ENCODE assay signal across 15 cellular contexts in genomic region chr15:85118581-85118980, GRCh38.
A peak's percentile ranks its signal among the peaks of the same experiment; 100 is the strongest.
DNase-seq lines count a peak whose midpoint lies in the region; ATAC-seq and TF ChIP-seq lines count a peak whose summit lies in the region.
"Had no signal": no experiment of that assay in that cellular context is flagged by ENCODE, and none has a peak within 500 bp of the region (broad histone marks: within the 10 kb centered on the region; RNA-seq: fewer than 3 reads in every experiment).

No MANE protein-coding gene starts in this region.

- H3K27me3 ChIP-seq in Karpas-422 (ENCODE audit: low read length) (no peaks in the 10 kb centered on the region), lung (ENCODE audit: control insufficient read depth, insufficient read depth) (no peaks in the 10 kb centered on the region)
- H3K27me3 ChIP-seq: BLaER1 had no signal

- DNase-seq in DMS 273 (lab: John Stamatoyannopoulos, UW; ENCODE audit: unreplicated experiment) (peak; percentile 38), DMS 273 treated with DMSO at 0.1 percent for 48 hours (lab: John Stamatoyannopoulos, UW) (no peak), Karpas-422 (peak; percentile 25), endothelial cell (ENCODE audit: low spot score) (no peak), lung (ENCODE audit: low spot score) (peak; percentile 15), SK-N-DZ (ENCODE audit: low spot score) (no peak), pons (ENCODE audit: low spot score) (no peak)
- DNase-seq: DMS53, H9, MV-4-11, NCI-H1417 treated with DMSO at 0.1 percent for 48 hours, NCI-H2029 had no signal

- no peaks in the 10 kb centered on the region for H3K9me3 ChIP-seq in Karpas-422 (ENCODE audit: low read length)
- H3K9me3 ChIP-seq in lung (ENCODE audit: control insufficient read depth in 2 of 2, insufficient read depth in 1 of 2, low read length in 1 of 2) = no peaks in the 10 kb centered on the region
- H3K9me3 ChIP-seq: BLaER1 had no signal

- H3K36me3 Mint-ChIP-seq in endothelial cell (ENCODE audit: low read depth, unreplicated experiment) = peaks cover 34% of the 10 kb centered on the region

- WGBS in lung, 2 donors = 83 to 90% methylated on average over 2 of the region's 2 CpGs

- no peaks in the 10 kb centered on the region for H3K79me2 ChIP-seq in Karpas-422 (ENCODE audit: low read length)

- H2AFZ ChIP-seq in Karpas-422 (ENCODE audit: low read length) = no peak overlapping the region

- no peak overlapping the region for H3K4me3 ChIP-seq in Karpas-422 (ENCODE audit: low read length)
- H3K4me3 ChIP-seq in lung = no peak overlapping the region
- H3K4me3 ChIP-seq: BLaER1 had no signal

- no peak overlapping the region for H3K4me2 ChIP-seq in Karpas-422 (ENCODE audit: low read depth, low read length, poor library complexity, severe bottlenecking)
- H3K4me2 ChIP-seq: BLaER1 had no signal

- H3K9me2 ChIP-seq in Karpas-422 (replicated peaks; ENCODE audit: insufficient read depth, low read length) = no peaks in the 10 kb centered on the region

- H3K9me3 Mint-ChIP-seq in endothelial cell (ENCODE audit: unreplicated experiment) = no peaks in the 10 kb centered on the region
- H3K9me3 Mint-ChIP-seq: H9 had no signal

- ATAC-seq in lung (ENCODE audit: insufficient read depth, low FRiP score) = no peak
- no peak for ATAC-seq in GM18858 (IDR thresholded peaks at IDR 0.05; ENCODE audit: unreplicated experiment)

- no peak overlapping the region for H3K27ac ChIP-seq in Karpas-422 (ENCODE audit: low read length)
- H3K27ac ChIP-seq in lung (ENCODE audit: low read depth in 1 of 2, low read length in 1 of 2) = no peak overlapping the region
- H3K27ac ChIP-seq: 22Rv1, BLaER1 had no signal

- H3K4me1 ChIP-seq in Karpas-422 (ENCODE audit: low read length) (no peaks in the 10 kb centered on the region), lung (ENCODE audit: control insufficient read depth in 2 of 2, insufficient read depth in 2 of 2, low read length in 2 of 2) (peaks cover 0 to 3% of the 10 kb centered on the region in 2 donors)
- H3K4me1 ChIP-seq: BLaER1 had no signal

- no peak overlapping the region for H3K9ac ChIP-seq in Karpas-422 (ENCODE audit: low read length)
- H3K9ac ChIP-seq: BLaER1 had no signal

- H3K27me3 Mint-ChIP-seq in endothelial cell (ENCODE audit: unreplicated experiment) = peaks cover 7% of the 10 kb centered on the region

- TF ChIP-seq CTCF in endothelial cell (IDR thresholded peaks at IDR 0.05; ENCODE audit: unreplicated experiment) (no peak), lung (IDR thresholded peaks at IDR 0.05; ENCODE audit: control extremely low read depth, extremely low read depth) (no peak)

- peak overlapping the region; percentile 50 for H3K4me3 Mint-ChIP-seq in endothelial cell (ENCODE audit: unreplicated experiment)
- H3K4me3 Mint-ChIP-seq: H9 had no signal

- H4K20me1 ChIP-seq in Karpas-422 (ENCODE audit: insufficient read depth, low read depth, low read length) = no peaks in the 10 kb centered on the region
- H4K20me1 ChIP-seq: BLaER1 had no signal

- H3K4me1 Mint-ChIP-seq in endothelial cell (ENCODE audit: unreplicated experiment) = peaks cover 6% of the 10 kb centered on the region
- H3K4me1 Mint-ChIP-seq: H9 had no signal

- no peak overlapping the region for H3K27ac Mint-ChIP-seq in endothelial cell (ENCODE audit: unreplicated experiment)

- H3K36me3 ChIP-seq in Karpas-422 (ENCODE audit: insufficient read depth, low read length) = no peaks in the 10 kb centered on the region
- H3K36me3 ChIP-seq in lung (ENCODE audit: control insufficient read depth in 2 of 2, insufficient read depth in 2 of 2, low read length in 2 of 2) = peaks cover 22 to 25% of the 10 kb centered on the region in 2 donors

Comparison
In these comparisons a context has a peak if more than half of its experiments do, and no peak if none do; other contexts are left out.
1. DNase-seq: peak in DMS 273 (single experiment), Karpas-422 (single experiment) and lung (single experiment); none in DMS 273 treated with DMSO at 0.1 percent for 48 hours (single experiment), endothelial cell (single experiment), SK-N-DZ (single experiment) and pons (single experiment).